19 cellular contexts compared by ENCODE assay signal in the genomic region with DNA sequence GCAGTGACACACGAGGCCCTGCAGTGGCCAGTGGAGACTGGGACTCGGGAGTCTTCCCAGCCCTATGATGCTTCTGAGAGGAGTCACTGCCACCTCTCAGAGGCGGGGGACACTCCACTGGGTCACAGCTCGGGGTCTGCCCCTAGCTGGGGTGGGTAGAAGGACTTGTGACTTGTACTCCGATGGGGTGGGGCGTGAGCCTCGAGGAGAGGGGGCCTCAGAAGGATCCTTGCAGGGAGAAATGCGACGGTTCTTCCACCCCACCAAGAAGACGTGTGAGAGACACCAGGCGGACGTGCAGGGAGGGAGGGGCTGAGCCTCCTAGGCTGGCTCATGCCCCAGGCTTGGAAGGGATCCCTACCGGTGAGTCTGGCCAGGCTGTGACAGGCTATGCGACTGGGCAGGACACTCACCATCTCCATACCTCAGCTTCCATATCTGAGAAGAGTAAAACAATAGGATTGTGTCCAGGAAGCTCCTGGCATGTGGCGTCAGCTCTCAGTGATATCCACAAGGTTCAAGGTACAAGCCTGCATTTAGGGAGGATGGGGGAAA. TPM values are rescaled to one million over a fixed set of nuclear protein-coding genes. Genes with fewer than 3 reads are reported as not detected.
DNase-seq lines count a peak whose midpoint lies in the region; ATAC-seq and TF ChIP-seq lines count a peak whose summit lies in the region.
"Had no signal": no experiment of that assay in that cellular context is flagged by ENCODE, and none has a peak within 500 bp of the region (broad histone marks: within the 10 kb centered on the region; RNA-seq: fewer than 3 reads in every experiment).

No MANE protein-coding gene starts in this region.

- intact Hi-C loops in Right ventricle myocardium inferior (cut with DNase I) (loop anchor here (2.0 kb wide), 1 partner anchor 287 kb away; no protein-coding TSS in a partner anchor), left ventricle myocardium superior (cut with micrococcal nuclease) (no loop called here), aorta (cut with DNase I) (no loop called here), tibial artery (cut with DNase I; ENCODE audit: low total_unique reads) (loop anchor here (10.0 kb wide), 1 partner anchor 67 kb away; no protein-coding TSS in a partner anchor)

- no peak for TF ChIP-seq CTCF in right atrium auricular region (IDR thresholded peaks at IDR 0.05)
- TF ChIP-seq CTCF in tibial artery (IDR thresholded peaks at IDR 0.05): no peak

- H3K4me3 ChIP-seq in right atrium auricular region (no peak overlapping the region), aorta (ENCODE audit: low read length in 2 of 2) (no peak overlapping the region), tibial artery (no peak overlapping the region)

- DNase-seq in Right ventricle myocardium inferior (ENCODE audit: missing footprints): no peak
- no peak for DNase-seq in right atrium auricular region (ENCODE audit: low spot score)
- peak; percentile 85 for DNase-seq in cerebellum (ENCODE audit: low spot score)
- DNase-seq in left ventricle myocardium superior: peak; percentile 67
- peak; percentile 16 to 38 for DNase-seq in aorta
- no peak for DNase-seq in tibial artery
- DNase-seq in AG08395 (ENCODE audit: low spot score): no peak
- no peak for DNase-seq in NCI-H2029 (lab: John Stamatoyannopoulos, UW)
- DNase-seq: COR-L47; DMS 273 treated with DMSO at 0.1 percent for 48 hours; DND-41; GDM1; HCEC 1CT; NCI-H1105 treated with DMSO at 0.1 percent for 48 hours; NCI-H1694; NK-92 treated with Interleukin-12 subunit alpha and Interleukin-12 subunit beta, amount 100 ng/mL, for 24 hours; SHP77 had no signal

- WGBS in aorta, 2 donors: 38 to 49% methylated on average over 15 of the region's 15 CpGs

- H3K27ac ChIP-seq in right atrium auricular region: no peak overlapping the region
- H3K27ac ChIP-seq in aorta (ENCODE audit: low read depth in 1 of 2, low read length in 2 of 2): no peak overlapping the region
- H3K27ac ChIP-seq in tibial artery: no peak overlapping the region
- H3K27ac ChIP-seq: 22Rv1 had no signal

- no peaks in the 10 kb centered on the region for H3K36me3 ChIP-seq in right atrium auricular region
- H3K36me3 ChIP-seq in aorta (ENCODE audit: control insufficient read depth in 1 of 2, insufficient read depth in 2 of 2, low read length in 1 of 2): no peaks in the 10 kb centered on the region
- no peaks in the 10 kb centered on the region for H3K36me3 ChIP-seq in tibial artery

- H3K9me3 ChIP-seq in right atrium auricular region (no peaks in the 10 kb centered on the region), aorta (ENCODE audit: control insufficient read depth, low read length) (peaks cover 4% of the 10 kb centered on the region), tibial artery (peaks cover 0 to 5% (median 0%) of the 10 kb centered on the region in 3 donors)

- H3K4me1 ChIP-seq in right atrium auricular region (no peaks in the 10 kb centered on the region), aorta (ENCODE audit: control insufficient read depth in 1 of 2, insufficient read depth in 2 of 2, low read length in 2 of 2) (no peaks in the 10 kb centered on the region), tibial artery (no peaks in the 10 kb centered on the region)

- ATAC-seq in Right ventricle myocardium inferior (peak; percentile 75), left ventricle myocardium superior (peak; percentile 88), aorta (ENCODE audit: low FRiP score) (no peak)

- H3K27me3 ChIP-seq in right atrium auricular region (no peaks in the 10 kb centered on the region), aorta (ENCODE audit: control insufficient read depth in 1 of 2, insufficient read depth in 2 of 2, low read length in 1 of 2) (no peaks in the 10 kb centered on the region), tibial artery (peaks cover 0 to 52% of the 10 kb centered on the region in 2 donors)

RNA-seq across cellular contexts. Expression of gene OTOS, which starts 11.1 kb away (rescaled TPM):
- total RNA-seq in Right ventricle myocardium inferior: not detected
- total RNA-seq in right atrium auricular region: not detected
- total RNA-seq in cerebellum: 1.4 TPM
- not detected for total RNA-seq in left ventricle myocardium superior
- total RNA-seq in aorta: not detected
- not detected for polyA plus RNA-seq in aorta
- total RNA-seq: NCI-H460 had no signal

RNA-seq across cellular contexts. Expression of gene COPS9, which starts 15.4 kb away (rescaled TPM):
- total RNA-seq in Right ventricle myocardium inferior: 220 TPM
- 100 to 1,000 TPM; 232 to 243 TPM for total RNA-seq in right atrium auricular region
- 61.8 TPM for total RNA-seq in cerebellum
- total RNA-seq in left ventricle myocardium superior: 204 TPM
- 10 to 100 TPM; 83.7 to 94.0 TPM for total RNA-seq in aorta
- polyA plus RNA-seq in aorta: 100 to 1,000 TPM; 415 to 787 TPM

Comparison
In these comparisons a context has a peak if more than half of its experiments do, and no peak if none do; other contexts are left out.
1. DNase-seq: peak in cerebellum (single experiment), left ventricle myocardium superior (single experiment) and aorta (2 of 2); none in Right ventricle myocardium inferior (single experiment), right atrium auricular region (single experiment), tibial artery (0 of 2), AG08395 (single experiment) and NCI-H2029 (single experiment).
2. intact Hi-C loops: an anchor here in Right ventricle myocardium inferior (2.0 kb wide) and tibial artery (10.0 kb wide); none called in left ventricle myocardium superior and aorta.